10 cellular contexts compared by ENCODE assay signal in the genomic region with DNA sequence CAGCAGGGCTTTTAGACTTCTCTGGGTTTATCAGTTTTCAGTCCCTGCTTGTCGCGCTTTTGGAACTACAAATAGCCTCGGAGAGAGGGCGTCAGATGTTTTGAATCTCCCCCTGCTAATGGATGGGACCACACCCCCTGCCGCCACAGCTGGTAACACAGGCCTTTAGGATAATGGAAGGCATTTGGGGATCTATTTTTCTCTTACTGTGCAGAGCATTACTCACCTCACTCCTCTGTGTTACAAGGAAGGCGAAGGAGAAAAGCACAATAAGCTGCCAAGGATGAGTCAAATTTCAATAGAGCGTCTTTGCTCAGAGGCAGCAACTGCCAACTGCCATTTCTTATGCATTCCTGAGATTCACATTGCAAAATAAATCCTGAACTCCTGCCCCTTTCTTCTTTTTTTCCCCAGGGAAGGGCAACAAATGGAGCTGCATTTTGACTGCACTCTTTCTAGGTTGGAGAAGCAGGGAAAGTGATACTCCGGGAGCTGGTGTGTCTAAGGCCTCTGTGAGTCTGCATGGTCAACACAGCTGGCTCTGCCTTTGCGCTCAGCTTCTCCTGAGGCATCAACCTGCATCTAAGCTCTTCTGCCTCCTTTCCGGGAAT. TPM values are rescaled to one million over a fixed set of nuclear protein-coding genes. Genes with fewer than 3 reads are reported as not detected.
DNase-seq lines count a peak whose midpoint lies in the region; ATAC-seq and TF ChIP-seq lines count a peak whose summit lies in the region.
"Had no signal": no experiment of that assay in that cellular context is flagged by ENCODE, and none has a peak within 500 bp of the region (broad histone marks: within the 10 kb centered on the region; RNA-seq: fewer than 3 reads in every experiment).

No MANE protein-coding gene starts in this region.

- peak; percentile 91 for DNase-seq in GM03348 (ENCODE audit: low spot score)
- peak; percentile 67 for DNase-seq in NCI-H2171 treated with DMSO at 0.1 percent for 48 hours (lab: John Stamatoyannopoulos, UW)
- DNase-seq in omental fat pad (ENCODE audit: low spot score) = no peak
- no peak for DNase-seq in NCI-H510A (lab: John Stamatoyannopoulos, UW)
- DNase-seq in activated naive CD4-positive, alpha-beta T cell treated with anti-CD3 and anti-CD28 coated beads, Interleukin-2, amount 50 U/mL, for 72 hours (ENCODE audit: low spot score in 2 of 2) = no peak
- DNase-seq: naive thymus-derived CD4-positive, alpha-beta T cell; NCI-H2081 treated with DMSO at 0.1 percent for 48 hours had no signal

- H3K36me3 ChIP-seq in ectodermal cell (ENCODE audit: control insufficient read depth, insufficient read depth, low read length) = no peaks in the 10 kb centered on the region

- TF ChIP-seq CTCF in omental fat pad (IDR thresholded peaks at IDR 0.05) = no peak

- WGBS in ectodermal cell, 2 experiments = 27 to 31% methylated on average over 9 to 10 of the region's 10 CpGs

- no peak overlapping the region for H3K27ac Mint-ChIP-seq in activated naive CD4-positive, alpha-beta T cell treated with anti-CD3 and anti-CD28 coated beads, Interleukin-2, amount 50 U/mL, for 72 hours

- peak; percentile 91 for ATAC-seq in omental fat pad (ENCODE audit: low FRiP score)
- ATAC-seq in GM21360 (IDR thresholded peaks at IDR 0.05; ENCODE audit: unreplicated experiment) = no peak
- ATAC-seq in activated naive CD4-positive, alpha-beta T cell treated with anti-CD3 and anti-CD28 coated beads, Interleukin-2, amount 50 U/mL, for 72 hours = no peak
- no peak for ATAC-seq in HG02970 (IDR thresholded peaks at IDR 0.05; ENCODE audit: low FRiP score, unreplicated experiment)

- H3K4me3 ChIP-seq in ectodermal cell (ENCODE audit: insufficient read depth, low read depth, low read length) = no peak overlapping the region

- H3K27me3 ChIP-seq in ectodermal cell (ENCODE audit: control insufficient read depth, insufficient read depth, low read length, poor library complexity, severe bottlenecking) = no peaks in the 10 kb centered on the region

- H3K9me3 ChIP-seq in ectodermal cell (ENCODE audit: control insufficient read depth, low read length) = no peaks in the 10 kb centered on the region

- H3K27ac ChIP-seq in ectodermal cell (ENCODE audit: insufficient read depth, low read depth, low read length, poor library complexity, severe bottlenecking) = peak overlapping the region; percentile 45

- H3K4me1 ChIP-seq in ectodermal cell (ENCODE audit: control insufficient read depth, insufficient read depth, low read length) = peaks cover 18% of the 10 kb centered on the region

- no peaks in the 10 kb centered on the region for H3K36me3 Mint-ChIP-seq in activated naive CD4-positive, alpha-beta T cell treated with anti-CD3 and anti-CD28 coated beads, Interleukin-2, amount 50 U/mL, for 72 hours

- H3K9me3 Mint-ChIP-seq in activated naive CD4-positive, alpha-beta T cell treated with anti-CD3 and anti-CD28 coated beads, Interleukin-2, amount 50 U/mL, for 72 hours = no peaks in the 10 kb centered on the region

RNA-seq across cellular contexts. Expression of a gene that starts 31.5 kb away (rescaled TPM):
- 39.1 TPM for polyA plus RNA-seq in ectodermal cell (2013, experiment 1 of 4)
- 36.6 TPM for polyA plus RNA-seq in ectodermal cell (2013, experiment 2 of 4)
- 28.9 TPM for polyA plus RNA-seq in ectodermal cell (2013, experiment 3 of 4)
- 31.7 TPM for polyA plus RNA-seq in ectodermal cell (2013, experiment 4 of 4)
- 10 to 100 TPM in 2 of 4 donors, 1 to 10 TPM in 2; 8.1 to 20.4 (median 14.1) TPM for total RNA-seq in omental fat pad
- total RNA-seq in activated naive CD4-positive, alpha-beta T cell treated with anti-CD3 and anti-CD28 coated beads, Interleukin-2, amount 50 U/mL, for 72 hours = 10 to 100 TPM; 37.9 to 65.1 TPM

Comparison
In these comparisons a context has a peak if more than half of its experiments do, and no peak if none do; other contexts are left out.
1. DNase-seq: peak in GM03348 (single experiment) and NCI-H2171 treated with DMSO at 0.1 percent for 48 hours (single experiment); none in omental fat pad (single experiment), NCI-H510A (single experiment) and activated naive CD4-positive, alpha-beta T cell treated with anti-CD3 and anti-CD28 coated beads, Interleukin-2, amount 50 U/mL, for 72 hours (0 of 2).